8 cellular contexts compared by ENCODE assay signal in the genomic region with DNA sequence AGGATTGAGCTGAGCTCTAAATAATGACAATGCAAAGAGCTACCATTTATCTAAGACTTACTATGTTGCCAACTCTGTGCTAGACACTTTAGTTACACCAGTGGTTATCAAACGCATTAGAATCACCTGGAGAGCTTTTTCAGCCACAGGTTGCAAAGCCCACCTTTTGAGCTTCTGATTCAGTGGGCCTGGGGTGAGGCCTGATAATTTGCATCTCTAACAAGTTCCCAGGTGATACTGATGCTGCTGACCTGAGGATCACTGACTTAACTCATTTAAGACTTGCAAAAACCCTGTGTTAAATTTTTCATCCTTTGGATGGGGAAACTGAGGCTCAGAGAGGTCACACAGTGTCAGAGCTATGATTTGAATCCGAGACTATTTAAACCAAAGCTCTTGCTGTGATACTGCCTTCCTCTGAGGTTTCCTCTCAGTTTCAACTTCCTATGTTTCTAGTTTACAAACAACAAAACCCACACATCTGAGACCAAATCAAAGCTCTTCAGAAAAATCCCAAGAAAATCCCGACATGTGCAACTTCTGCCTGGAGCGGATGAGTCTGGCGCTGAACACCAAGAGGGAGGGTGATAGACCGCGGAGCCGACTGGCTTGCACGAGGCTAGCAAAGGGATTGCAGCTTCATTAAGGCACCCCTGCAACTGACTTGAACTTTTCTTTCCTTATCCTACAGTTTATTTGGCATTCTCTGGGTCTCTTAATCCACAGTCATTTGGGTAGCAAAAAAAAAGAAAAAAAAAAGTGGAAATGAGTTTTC.
DNase-seq lines count a peak whose midpoint lies in the region; ATAC-seq, FAIRE-seq and TF ChIP-seq lines count a peak whose summit lies in the region.
"Had no signal": no experiment of that assay in that cellular context is flagged by ENCODE, and none has a peak within 500 bp of the region (broad histone marks: within the 10 kb centered on the region; RNA-seq: fewer than 3 reads in every experiment).

No MANE protein-coding gene starts in this region.

- H3K4me3 ChIP-seq in HUES48 (ENCODE audit: low read depth, low read length) (no peak overlapping the region), K562 (no peak overlapping the region), testis (peak overlapping the region in 1 of 2 donors; percentile 17)

- H3K9me3 ChIP-seq in HUES48 (ENCODE audit: control insufficient read depth, insufficient read depth, low read length) (no peaks in the 10 kb centered on the region), K562 (replicated peaks; ENCODE audit: control insufficient read depth, insufficient read depth, low read depth, low read length) (no peaks in the 10 kb centered on the region), testis (no peaks in the 10 kb centered on the region)

- CTCF ChIA-PET in K562 (lab: Yijun Ruan, JAX; ENCODE audit: low intra/inter-chr PET ratio): no interaction called here

- no peak for ATAC-seq in K562

- H3K4me1 ChIP-seq in HUES48 (ENCODE audit: control insufficient read depth, insufficient read depth, low read length) (peaks cover 19% of the 10 kb centered on the region), K562 (replicated peaks in 1 of 2; ENCODE audit: control insufficient read depth in 2 of 2, insufficient read depth in 2 of 2, low read length in 2 of 2) (no peaks in the 10 kb centered on the region; a peak in 1 of 5 replicates), testis (peaks cover 3% of the 10 kb centered on the region)

- intact Hi-C loops in K562 (cut with micrococcal nuclease): no loop called here
- intact Hi-C loops in testis (cut with DNase I; ENCODE audit: low total_unique reads): no loop called here

- BruUV-seq in K562 (replicated peaks; lab: Mats Ljungman, UMichigan): no TSS peak

- H3K9ac ChIP-seq in HUES48 (ENCODE audit: low read depth, low read length) (no peak overlapping the region), K562 (ENCODE audit: insufficient read depth in 1 of 2, low read depth in 2 of 2, low read length in 2 of 2) (no peak overlapping the region)

- H3K4me2 ChIP-seq in K562 (ENCODE audit: insufficient read depth, low read length): no peak overlapping the region

- FAIRE-seq in K562 (lab: Jason Lieb, UNC): no peak

- in situ Hi-C loops in K562 (cut with MboI): no loop called here

- H3K27ac ChIP-seq in HUES48 (ENCODE audit: low read depth, low read length) (peak overlapping the region; percentile 52), K562 (ENCODE audit: extremely low read depth, low read depth, low read length) (no peak overlapping the region), layer of hippocampus (ENCODE audit: low read depth, low read length) (peak overlapping the region; percentile 49), testis (no peak overlapping the region)

- H3K36me3 ChIP-seq in HUES48 (ENCODE audit: control insufficient read depth, insufficient read depth, low read length): no peaks in the 10 kb centered on the region
- H3K36me3 ChIP-seq in K562 (ENCODE audit: control insufficient read depth, insufficient read depth, low read length): no peaks in the 10 kb centered on the region
- H3K36me3 ChIP-seq in testis (ENCODE audit: low read depth, missing control alignments): no peaks in the 10 kb centered on the region

- no peaks in the 10 kb centered on the region for H4K20me1 ChIP-seq in K562 (replicated peaks; ENCODE audit: control insufficient read depth, insufficient read depth, low read length)

- no peak for TF ChIP-seq POLR2A in K562 (conservative IDR thresholded peaks at IDR 0.05)
- TF ChIP-seq POLR2A in testis (IDR thresholded peaks at IDR 0.05): no peak

- no peak for TF ChIP-seq RAD21 in K562 (CRISPR knock-in tag; conservative IDR thresholded peaks at IDR 0.05 in 1 of 2, IDR thresholded peaks at IDR 0.05 in 1 of 2)

- H3K27me3 ChIP-seq in HUES48 (ENCODE audit: control insufficient read depth, insufficient read depth, low read length) (no peaks in the 10 kb centered on the region), K562 (ENCODE audit: control insufficient read depth in 2 of 2, insufficient read depth in 2 of 2, low read length in 2 of 2) (no peaks in the 10 kb centered on the region; a peak in 1 of 5 replicates), layer of hippocampus (ENCODE audit: control insufficient read depth, insufficient read depth, low read length) (no peaks in the 10 kb centered on the region), testis (no peaks in the 10 kb centered on the region)

- POLR2A ChIA-PET in K562 (lab: Yijun Ruan, JAX): interaction anchor here (0.7 kb wide), 1 partner anchor 17 kb away, joined by 4 read pairs; no protein-coding TSS in a partner anchor

- H3K9me1 ChIP-seq in K562 (ENCODE audit: control insufficient read depth, insufficient read depth, low read length): no peaks in the 10 kb centered on the region

- no peaks in the 10 kb centered on the region for H3K79me2 ChIP-seq in K562 (ENCODE audit: control insufficient read depth, insufficient read depth, low read length)

- TF ChIP-seq CTCF in K562 (IDR thresholded peaks at IDR 0.05 in 2 of 3, conservative IDR thresholded peaks at IDR 0.05 in 1 of 3; ENCODE audit: insufficient read depth in 2 of 3, low read depth in 1 of 3, low read length in 3 of 3) (no peak), testis (IDR thresholded peaks at IDR 0.05) (no peak)

- no peak for TF ChIP-seq EP300 in K562 (IDR thresholded peaks at IDR 0.05; ENCODE audit: low read length)

- WGBS in K562 (ENCODE audit: insufficient coverage, low coverage, missing lambda C conversion rate): 22% methylated on average over 8 of the region's 9 CpGs
- WGBS in testis, 2 donors: 12 to 17% methylated on average over 9 of the region's 9 CpGs

- no peak overlapping the region for H2AFZ ChIP-seq in K562 (ENCODE audit: low read depth, low read length)

- DNase-seq in K562 (ENCODE audit: extremely low read depth in 1 of 4, low spot score in 3 of 4): no peak
- DNase-seq in testis: peak; percentile 26
- no peak for DNase-seq in SHP77 (lab: John Stamatoyannopoulos, UW)
- DNase-seq in activated T-cell treated with anti-CD3 and anti-CD28 coated beads, Interleukin-2, amount 50 U/mL, for 48 hours: no peak
- no peak for DNase-seq in retina
- DNase-seq: NCI-H446 treated with DMSO at 0.1 percent for 48 hours had no signal

TF ChIP-seq in K562, 482 proteins besides CTCF, POLR2A, EP300 and RAD21:
- no peak for TF ChIP-seq PHB (CRISPR knock-in tag; IDR thresholded peaks at IDR 0.05)
- TF ChIP-seq ATF1 (CRISPR knock-in tag; IDR thresholded peaks at IDR 0.05): no peak
- 0 out of 2 replicates have a peak, but pooled peaks have one; percentile 4 for TF ChIP-seq ATF1 (tag; IDR thresholded peaks at IDR 0.05)

Comparison
In these comparisons a context has a peak if more than half of its experiments do, and no peak if none do; other contexts are left out.
1. H3K27ac ChIP-seq: peak in HUES48 (single experiment) and layer of hippocampus (single experiment); none in K562 (single experiment) and testis (0 of 2).